ENCODE assay signal across 10 cellular contexts in the genomic region with DNA sequence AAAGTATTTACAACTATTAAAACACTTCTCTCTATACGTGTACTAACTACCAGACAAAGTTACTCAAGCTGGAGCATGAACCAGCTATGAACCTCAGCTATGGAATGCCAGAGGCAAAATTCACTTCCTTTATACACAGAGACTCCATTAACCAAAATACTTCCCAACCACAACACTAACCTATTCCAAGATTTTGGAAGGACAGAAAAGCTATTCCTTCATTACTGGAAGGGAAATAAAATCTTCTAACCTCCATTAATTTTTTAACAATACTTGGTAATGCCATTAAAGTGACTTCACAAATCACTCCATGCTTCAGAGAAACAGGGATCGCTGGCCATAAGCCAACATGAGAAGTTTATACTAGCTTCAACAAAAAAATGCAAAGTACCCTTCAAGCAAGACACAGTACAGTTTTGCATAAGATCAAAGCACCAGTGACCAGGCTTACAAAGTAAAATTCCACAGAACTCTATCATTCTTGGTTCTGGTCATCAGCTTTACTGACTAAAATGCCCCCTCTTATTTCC. TPM values are rescaled to one million over a fixed set of nuclear protein-coding genes. Genes with fewer than 3 reads are reported as not detected.
DNase-seq lines count a peak whose midpoint lies in the region; ATAC-seq lines count a peak whose summit lies in the region.
"Had no signal": no experiment of that assay in that cellular context is flagged by ENCODE, and none has a peak within 500 bp of the region (broad histone marks: within the 10 kb centered on the region; RNA-seq: fewer than 3 reads in every experiment).

No MANE protein-coding gene starts in this region.

- no peak overlapping the region for H3K23ac ChIP-seq in trophoblast cell (ENCODE audit: low read length)

- no peak overlapping the region for H4K12ac ChIP-seq in trophoblast cell (ENCODE audit: low read depth, low read length)

- no peak overlapping the region for H2AK5ac ChIP-seq in trophoblast cell (ENCODE audit: low read length)

- no peak overlapping the region for H4K8ac ChIP-seq in trophoblast cell (ENCODE audit: low read depth, low read length)

- no peak overlapping the region for H3K4ac ChIP-seq in trophoblast cell (ENCODE audit: low read depth, low read length)

- H3K36me3 ChIP-seq in trophoblast cell (ENCODE audit: control insufficient read depth in 1 of 2, insufficient read depth in 2 of 2, low read length in 2 of 2), result peaks cover 2 to 14% of the 10 kb centered on the region in 2 experiments
- peaks cover 25% of the 10 kb centered on the region for H3K36me3 ChIP-seq in CD4-positive, alpha-beta memory T cell (ENCODE audit: insufficient read depth, low read length)

- peaks cover 10% of the 10 kb centered on the region for H3K79me2 ChIP-seq in trophoblast cell (ENCODE audit: control insufficient read depth, insufficient read depth, low read length, poor library complexity)

- no peak overlapping the region for H3K14ac ChIP-seq in trophoblast cell (ENCODE audit: low read length)

- no peak overlapping the region for H3K4me3 ChIP-seq in trophoblast cell (ENCODE audit: low read depth, low read length)
- no peak overlapping the region for H3K4me3 ChIP-seq in CD4-positive, alpha-beta memory T cell (ENCODE audit: low read length in 2 of 2)

- no peak overlapping the region for H2BK12ac ChIP-seq in trophoblast cell (ENCODE audit: low read length)

- peak; percentile 78 for DNase-seq in GM03348 (ENCODE audit: low spot score)
- peak; percentile 90 for DNase-seq in RPMI7951 (ENCODE audit: low read depth)
- DNase-seq in epithelial cell of prostate (ENCODE audit: low read depth, low spot score), result no peak
- DNase-seq in trophoblast cell, result peak; percentile 31 to 61
- no peak for DNase-seq in CD4-positive, alpha-beta memory T cell
- no peak for DNase-seq in NK-92 treated with Interleukin-12 subunit alpha and Interleukin-12 subunit beta, amount 100 ng/mL, for 24 hours (lab: John Stamatoyannopoulos, UW)
- DNase-seq: NCI-H1436, T-helper 9 cell had no signal

- no peak overlapping the region for H2BK5ac ChIP-seq in trophoblast cell (ENCODE audit: low read depth, low read length, poor library complexity)

- H3K27ac Mint-ChIP-seq in CD4-positive, alpha-beta memory T cell, result peak overlapping the region in 3 of 7 donors; percentile 25 to 77 (median 25)

- H3K79me1 ChIP-seq in trophoblast cell (ENCODE audit: low read length), result peaks cover 5% of the 10 kb centered on the region

- peaks cover 49 to 76% (median 58%) of the 10 kb centered on the region in 4 donors for H3K4me1 Mint-ChIP-seq in CD4-positive, alpha-beta memory T cell

- ATAC-seq in HG03439 (IDR thresholded peaks at IDR 0.05; ENCODE audit: unreplicated experiment), result no peak
- no peak for ATAC-seq in GM21723 (IDR thresholded peaks at IDR 0.05; ENCODE audit: unreplicated experiment)

- peak overlapping the region in 2 of 8 donors; percentile 9 to 55 for H3K4me3 Mint-ChIP-seq in CD4-positive, alpha-beta memory T cell

- no peaks in the 10 kb centered on the region for H3K9me3 ChIP-seq in trophoblast cell (ENCODE audit: insufficient read depth, low read depth, low read length)
- H3K9me3 ChIP-seq in CD4-positive, alpha-beta memory T cell (ENCODE audit: control insufficient read depth in 1 of 2, low read length in 2 of 2), result no peaks in the 10 kb centered on the region

- H3K27ac ChIP-seq in epithelial cell of prostate, result peak overlapping the region; percentile 78
- peak overlapping the region; percentile 85 for H3K27ac ChIP-seq in trophoblast cell (ENCODE audit: low read depth, low read length)
- H3K27ac ChIP-seq in CD4-positive, alpha-beta memory T cell (ENCODE audit: low read depth, low read length), result no peak overlapping the region

- H2AFZ ChIP-seq in trophoblast cell (ENCODE audit: insufficient read depth, low read length, poor library complexity), result no peak overlapping the region

- H4K91ac ChIP-seq in trophoblast cell (ENCODE audit: low read depth, low read length), result no peak overlapping the region

- no peaks in the 10 kb centered on the region for H3K27me3 Mint-ChIP-seq in CD4-positive, alpha-beta memory T cell

- no peaks in the 10 kb centered on the region for H3K9me3 Mint-ChIP-seq in CD4-positive, alpha-beta memory T cell

- peaks cover 41 to 56% of the 10 kb centered on the region in 2 donors for H3K36me3 Mint-ChIP-seq in CD4-positive, alpha-beta memory T cell

- H3K4me1 ChIP-seq in trophoblast cell (ENCODE audit: control insufficient read depth in 1 of 2, insufficient read depth in 2 of 2, low read length in 2 of 2), result peaks cover 19 to 20% of the 10 kb centered on the region in 2 experiments
- H3K4me1 ChIP-seq in CD4-positive, alpha-beta memory T cell (ENCODE audit: insufficient read depth, low read length), result peaks cover 43% of the 10 kb centered on the region

- no peaks in the 10 kb centered on the region for H3K27me3 ChIP-seq in trophoblast cell (ENCODE audit: insufficient read depth, low read length)
- no peaks in the 10 kb centered on the region for H3K27me3 ChIP-seq in CD4-positive, alpha-beta memory T cell (ENCODE audit: insufficient read depth, low read length)

- H2BK120ac ChIP-seq in trophoblast cell (ENCODE audit: insufficient read depth, low read length, poor library complexity), result no peak overlapping the region

- no peak overlapping the region for H3K9ac ChIP-seq in trophoblast cell (ENCODE audit: low read length)

- H3K18ac ChIP-seq in trophoblast cell (ENCODE audit: low read length), result no peak overlapping the region

- CTCF ChIA-PET in CD4-positive, alpha-beta memory T cell (lab: Charles Lee; ENCODE audit: partially characterized antibody), result interaction anchor here (1.2 to 1.4 kb wide), 2 partner anchors 17 to 206 kb away, joined by 3 read pairs; no protein-coding TSS in a partner anchor

- peak overlapping the region; percentile 26 for H3K4me2 ChIP-seq in trophoblast cell (ENCODE audit: low read length)

- no CpG with 5 or more reads among the region's 2 CpGs for WGBS in trophoblast cell (ENCODE audit: extremely low coverage, insufficient coverage, insufficient read length)

- POLR2A ChIA-PET in CD4-positive, alpha-beta memory T cell (lab: Charles Lee; ENCODE audit: partially characterized antibody), result interaction anchor here (0.9 to 1.5 kb wide), 2 partner anchors 18 to 58 kb away, joined by 3 to 4 read pairs; a partner anchor contains a TSS

- intact Hi-C loops in CD4-positive, alpha-beta memory T cell (cut with micrococcal nuclease), result no loop called here

RNA-seq across cellular contexts. Expression of a gene that starts 58.0 kb away (rescaled TPM):
- 37.9 and 47.8 TPM in 2 replicates for total RNA-seq in RPMI7951 (2014; rRNA removed; shearing (Covaris generic))
- polyA plus RNA-seq in trophoblast cell (2013), result 74.9 and 83.2 TPM in 2 replicates
- 100 to 1,000 TPM; 146 to 164 TPM for total RNA-seq in CD4-positive, alpha-beta memory T cell
- 100 to 1,000 TPM; 126 to 130 TPM for polyA plus RNA-seq in CD4-positive, alpha-beta memory T cell

Comparison
In these comparisons a context has a peak if more than half of its experiments do, and no peak if none do; other contexts are left out.
1. DNase-seq: peak in GM03348 (single experiment), RPMI7951 (single experiment) and trophoblast cell (2 of 2); none in epithelial cell of prostate (single experiment), CD4-positive, alpha-beta memory T cell (0 of 5) and NK-92 treated with Interleukin-12 subunit alpha and Interleukin-12 subunit beta, amount 100 ng/mL, for 24 hours (single experiment).